Comparison of ENCODE assay signal across 1 cellular context in the genomic region with DNA sequence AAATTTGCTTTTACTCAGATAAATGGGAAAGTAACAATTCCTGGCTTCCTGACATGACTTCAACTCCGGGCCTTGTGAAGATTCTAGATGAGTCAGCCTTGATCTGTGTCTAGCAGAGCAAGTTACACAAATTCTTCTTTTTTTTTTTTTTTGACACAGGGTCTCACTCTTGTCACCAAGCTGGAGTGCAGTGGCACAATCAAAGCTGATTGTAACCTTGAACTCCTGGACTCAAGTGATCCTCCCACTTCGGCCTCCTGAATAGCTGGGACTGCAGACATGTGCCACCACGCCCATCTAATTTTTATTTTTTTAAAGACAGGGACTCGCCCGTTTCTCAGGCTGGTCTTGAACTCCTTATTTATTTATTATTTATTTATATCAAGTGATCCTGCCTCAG.
TF ChIP-seq lines count a peak whose summit lies in the region.

No MANE protein-coding gene starts in this region.

TF ChIP-seq in HepG2, 621 proteins besides CTCF, POLR2A, EP300 and RAD21 (continued from another document and continues in another):
- TF ChIP-seq, protein P1, sequence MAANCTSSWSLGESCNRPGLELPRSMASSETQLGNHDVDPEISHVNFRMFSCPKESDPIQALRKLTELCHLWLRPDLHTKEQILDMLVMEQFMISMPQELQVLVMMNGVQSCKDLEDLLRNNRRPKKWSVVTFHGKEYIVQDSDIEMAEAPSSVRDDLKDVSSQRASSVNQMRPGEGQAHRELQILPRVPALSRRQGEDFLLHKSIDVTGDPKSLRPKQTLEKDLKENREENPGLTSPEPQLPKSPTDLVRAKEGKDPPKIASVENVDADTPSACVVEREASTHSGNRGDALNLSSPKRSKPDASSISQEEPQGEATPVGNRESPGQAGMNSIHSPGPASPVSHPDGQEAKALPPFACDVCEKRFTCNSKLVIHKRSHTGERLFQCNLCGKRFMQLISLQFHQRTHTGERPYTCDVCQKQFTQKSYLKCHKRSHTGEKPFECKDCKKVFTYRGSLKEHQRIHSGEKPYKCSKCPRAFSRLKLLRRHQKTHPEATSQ (CRISPR knock-in tag; IDR thresholded peaks at IDR 0.05; ENCODE audit: borderline replicate concordance): no peak
- TF ChIP-seq RELA (CRISPR knock-in tag; IDR thresholded peaks at IDR 0.05): no peak
- peak; percentile 56; the same call in 1 of the 2 replicates for TF ChIP-seq TARDBP (CRISPR knock-in tag; IDR thresholded peaks at IDR 0.05)
- TF ChIP-seq TBX3 (IDR thresholded peaks at IDR 0.05; ENCODE audit: borderline replicate concordance): peak; percentile 71
- no peak for TF ChIP-seq ARID2 (CRISPR knock-in tag; IDR thresholded peaks at IDR 0.05; ENCODE audit: borderline replicate concordance)
- TF ChIP-seq, protein P2, sequence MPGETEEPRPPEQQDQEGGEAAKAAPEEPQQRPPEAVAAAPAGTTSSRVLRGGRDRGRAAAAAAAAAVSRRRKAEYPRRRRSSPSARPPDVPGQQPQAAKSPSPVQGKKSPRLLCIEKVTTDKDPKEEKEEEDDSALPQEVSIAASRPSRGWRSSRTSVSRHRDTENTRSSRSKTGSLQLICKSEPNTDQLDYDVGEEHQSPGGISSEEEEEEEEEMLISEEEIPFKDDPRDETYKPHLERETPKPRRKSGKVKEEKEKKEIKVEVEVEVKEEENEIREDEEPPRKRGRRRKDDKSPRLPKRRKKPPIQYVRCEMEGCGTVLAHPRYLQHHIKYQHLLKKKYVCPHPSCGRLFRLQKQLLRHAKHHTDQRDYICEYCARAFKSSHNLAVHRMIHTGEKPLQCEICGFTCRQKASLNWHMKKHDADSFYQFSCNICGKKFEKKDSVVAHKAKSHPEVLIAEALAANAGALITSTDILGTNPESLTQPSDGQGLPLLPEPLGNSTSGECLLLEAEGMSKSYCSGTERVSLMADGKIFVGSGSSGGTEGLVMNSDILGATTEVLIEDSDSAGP (CRISPR knock-in tag; IDR thresholded peaks at IDR 0.05; ENCODE audit: borderline replicate concordance): no peak
- TF ChIP-seq IKZF1 (IDR thresholded peaks at IDR 0.05): no peak
- peak; percentile 41; the same call in 1 of the 2 replicates for TF ChIP-seq ELF1 (CRISPR knock-in tag; IDR thresholded peaks at IDR 0.05)
- no peak for TF ChIP-seq RAD51 (IDR thresholded peaks at IDR 0.05; ENCODE audit: borderline replicate concordance)
- no peak for TF ChIP-seq RARG (CRISPR knock-in tag; IDR thresholded peaks at IDR 0.05; ENCODE audit: low read depth)
- TF ChIP-seq ZNF782 (CRISPR knock-in tag; IDR thresholded peaks at IDR 0.05; ENCODE audit: borderline replicate concordance): no peak
- no peak for TF ChIP-seq ZNF431 (CRISPR knock-in tag; IDR thresholded peaks at IDR 0.05; ENCODE audit: borderline replicate concordance, low read depth)
- no peak for TF ChIP-seq ZNF253 (CRISPR knock-in tag; IDR thresholded peaks at IDR 0.05; ENCODE audit: borderline replicate concordance)
- no peak for TF ChIP-seq ZNF124 (CRISPR knock-in tag; IDR thresholded peaks at IDR 0.05)
- TF ChIP-seq, protein P3, sequence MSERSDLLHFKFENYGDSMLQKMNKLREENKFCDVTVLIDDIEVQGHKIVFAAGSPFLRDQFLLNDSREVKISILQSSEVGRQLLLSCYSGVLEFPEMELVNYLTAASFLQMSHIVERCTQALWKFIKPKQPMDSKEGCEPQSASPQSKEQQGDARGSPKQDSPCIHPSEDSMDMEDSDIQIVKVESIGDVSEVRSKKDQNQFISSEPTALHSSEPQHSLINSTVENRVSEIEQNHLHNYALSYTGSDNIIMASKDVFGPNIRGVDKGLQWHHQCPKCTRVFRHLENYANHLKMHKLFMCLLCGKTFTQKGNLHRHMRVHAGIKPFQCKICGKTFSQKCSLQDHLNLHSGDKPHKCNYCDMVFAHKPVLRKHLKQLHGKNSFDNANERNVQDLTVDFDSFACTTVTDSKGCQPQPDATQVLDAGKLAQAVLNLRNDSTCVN (CRISPR knock-in tag; IDR thresholded peaks at IDR 0.05; ENCODE audit: borderline replicate concordance): peak; percentile 90
- peak; percentile 36 for TF ChIP-seq SMC3 (IDR thresholded peaks at IDR 0.05; ENCODE audit: low read length)
- TF ChIP-seq ZNF3 (CRISPR knock-in tag; IDR thresholded peaks at IDR 0.05): no peak
- no peak for TF ChIP-seq ZNF234 (CRISPR knock-in tag; conservative IDR thresholded peaks at IDR 0.05)
- 0 out of 2 replicates have a peak, but pooled peaks have one; percentile 75 for TF ChIP-seq ZNF136 (CRISPR knock-in tag; IDR thresholded peaks at IDR 0.05; ENCODE audit: low read depth)
- TF ChIP-seq, protein P4, sequence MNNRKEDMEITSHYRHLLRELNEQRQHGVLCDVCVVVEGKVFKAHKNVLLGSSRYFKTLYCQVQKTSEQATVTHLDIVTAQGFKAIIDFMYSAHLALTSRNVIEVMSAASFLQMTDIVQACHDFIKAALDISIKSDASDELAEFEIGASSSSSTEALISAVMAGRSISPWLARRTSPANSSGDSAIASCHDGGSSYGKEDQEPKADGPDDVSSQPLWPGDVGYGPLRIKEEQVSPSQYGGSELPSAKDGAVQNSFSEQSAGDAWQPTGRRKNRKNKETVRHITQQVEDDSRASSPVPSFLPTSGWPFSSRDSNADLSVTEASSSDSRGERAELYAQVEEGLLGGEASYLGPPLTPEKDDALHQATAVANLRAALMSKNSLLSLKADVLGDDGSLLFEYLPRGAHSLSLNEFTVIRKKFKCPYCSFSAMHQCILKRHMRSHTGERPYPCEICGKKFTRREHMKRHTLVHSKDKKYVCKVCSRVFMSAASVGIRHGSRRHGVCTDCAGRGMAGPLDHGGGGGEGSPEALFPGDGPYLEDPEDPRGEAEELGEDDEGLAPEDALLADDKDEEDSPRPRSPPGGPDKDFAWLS (CRISPR knock-in tag; IDR thresholded peaks at IDR 0.05; ENCODE audit: borderline replicate concordance): no peak
- TF ChIP-seq, protein P5, sequence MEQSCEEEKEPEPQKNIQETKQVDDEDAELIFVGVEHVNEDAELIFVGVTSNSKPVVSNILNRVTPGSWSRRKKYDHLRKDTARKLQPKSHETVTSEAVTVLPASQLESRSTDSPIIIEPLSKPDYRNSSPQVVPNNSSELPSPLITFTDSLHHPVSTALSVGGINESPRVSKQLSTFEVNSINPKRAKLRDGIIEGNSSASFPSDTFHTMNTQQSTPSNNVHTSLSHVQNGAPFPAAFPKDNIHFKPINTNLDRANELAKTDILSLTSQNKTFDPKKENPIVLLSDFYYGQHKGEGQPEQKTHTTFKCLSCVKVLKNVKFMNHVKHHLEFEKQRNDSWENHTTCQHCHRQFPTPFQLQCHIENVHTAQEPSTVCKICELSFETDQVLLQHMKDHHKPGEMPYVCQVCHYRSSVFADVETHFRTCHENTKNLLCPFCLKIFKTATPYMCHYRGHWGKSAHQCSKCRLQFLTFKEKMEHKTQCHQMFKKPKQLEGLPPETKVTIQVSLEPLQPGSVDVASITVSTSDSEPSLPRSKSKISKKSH (CRISPR knock-in tag; IDR thresholded peaks at IDR 0.05; ENCODE audit: borderline replicate concordance): no peak
- TF ChIP-seq CCAR2 (optimal IDR thresholded peaks at IDR 0.05; ENCODE audit: low read depth, low read length): peak; percentile 59
- TF ChIP-seq, protein P6, sequence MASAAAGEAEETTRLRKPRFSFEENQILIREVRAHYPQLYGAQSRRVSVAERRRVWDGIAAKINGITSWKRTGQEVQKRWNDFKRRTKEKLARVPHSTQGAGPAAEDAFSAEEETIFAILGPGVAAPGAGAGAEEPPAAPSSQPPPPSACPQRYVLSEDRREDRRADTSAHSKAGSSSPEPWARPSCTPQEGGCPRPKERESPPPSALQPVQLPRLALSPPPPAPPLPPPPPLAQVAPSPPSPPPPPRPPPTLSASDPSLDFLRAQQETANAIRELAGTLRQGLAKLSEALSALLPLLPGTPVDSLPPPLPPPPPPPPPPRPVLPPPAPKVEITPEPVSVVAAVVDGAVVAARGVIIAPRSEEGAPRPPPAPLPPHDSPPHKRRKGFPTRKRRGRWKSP (CRISPR knock-in tag; IDR thresholded peaks at IDR 0.05): no peak
- TF ChIP-seq, protein P7, sequence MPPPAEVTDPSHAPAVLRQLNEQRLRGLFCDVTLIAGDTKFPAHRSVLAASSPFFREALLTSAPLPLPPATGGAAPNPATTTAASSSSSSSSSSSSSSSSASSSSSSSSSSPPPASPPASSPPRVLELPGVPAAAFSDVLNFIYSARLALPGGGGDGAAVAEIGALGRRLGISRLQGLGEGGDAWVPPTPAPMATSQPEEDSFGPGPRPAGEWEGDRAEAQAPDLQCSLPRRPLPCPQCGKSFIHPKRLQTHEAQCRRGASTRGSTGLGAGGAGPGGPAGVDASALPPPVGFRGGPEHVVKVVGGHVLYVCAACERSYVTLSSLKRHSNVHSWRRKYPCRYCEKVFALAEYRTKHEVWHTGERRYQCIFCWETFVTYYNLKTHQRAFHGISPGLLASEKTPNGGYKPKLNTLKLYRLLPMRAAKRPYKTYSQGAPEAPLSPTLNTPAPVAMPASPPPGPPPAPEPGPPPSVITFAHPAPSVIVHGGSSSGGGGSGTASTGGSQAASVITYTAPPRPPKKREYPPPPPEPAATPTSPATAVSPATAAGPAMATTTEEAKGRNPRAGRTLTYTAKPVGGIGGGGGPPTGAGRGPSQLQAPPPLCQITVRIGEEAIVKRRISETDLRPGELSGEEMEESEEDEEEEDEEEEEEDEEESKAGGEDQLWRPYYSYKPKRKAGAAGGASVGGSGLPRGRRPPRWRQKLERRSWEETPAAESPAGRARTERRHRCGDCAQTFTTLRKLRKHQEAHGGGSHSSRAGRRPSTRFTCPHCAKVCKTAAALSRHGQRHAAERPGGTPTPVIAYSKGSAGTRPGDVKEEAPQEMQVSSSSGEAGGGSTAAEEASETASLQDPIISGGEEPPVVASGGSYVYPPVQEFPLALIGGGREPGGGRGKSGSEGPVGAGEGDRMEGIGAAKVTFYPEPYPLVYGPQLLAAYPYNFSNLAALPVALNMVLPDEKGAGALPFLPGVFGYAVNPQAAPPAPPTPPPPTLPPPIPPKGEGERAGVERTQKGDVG (CRISPR knock-in tag; IDR thresholded peaks at IDR 0.05; ENCODE audit: borderline replicate concordance): no peak
- no peak for TF ChIP-seq ZNF446 (CRISPR knock-in tag; IDR thresholded peaks at IDR 0.05)
- TF ChIP-seq, protein P8, sequence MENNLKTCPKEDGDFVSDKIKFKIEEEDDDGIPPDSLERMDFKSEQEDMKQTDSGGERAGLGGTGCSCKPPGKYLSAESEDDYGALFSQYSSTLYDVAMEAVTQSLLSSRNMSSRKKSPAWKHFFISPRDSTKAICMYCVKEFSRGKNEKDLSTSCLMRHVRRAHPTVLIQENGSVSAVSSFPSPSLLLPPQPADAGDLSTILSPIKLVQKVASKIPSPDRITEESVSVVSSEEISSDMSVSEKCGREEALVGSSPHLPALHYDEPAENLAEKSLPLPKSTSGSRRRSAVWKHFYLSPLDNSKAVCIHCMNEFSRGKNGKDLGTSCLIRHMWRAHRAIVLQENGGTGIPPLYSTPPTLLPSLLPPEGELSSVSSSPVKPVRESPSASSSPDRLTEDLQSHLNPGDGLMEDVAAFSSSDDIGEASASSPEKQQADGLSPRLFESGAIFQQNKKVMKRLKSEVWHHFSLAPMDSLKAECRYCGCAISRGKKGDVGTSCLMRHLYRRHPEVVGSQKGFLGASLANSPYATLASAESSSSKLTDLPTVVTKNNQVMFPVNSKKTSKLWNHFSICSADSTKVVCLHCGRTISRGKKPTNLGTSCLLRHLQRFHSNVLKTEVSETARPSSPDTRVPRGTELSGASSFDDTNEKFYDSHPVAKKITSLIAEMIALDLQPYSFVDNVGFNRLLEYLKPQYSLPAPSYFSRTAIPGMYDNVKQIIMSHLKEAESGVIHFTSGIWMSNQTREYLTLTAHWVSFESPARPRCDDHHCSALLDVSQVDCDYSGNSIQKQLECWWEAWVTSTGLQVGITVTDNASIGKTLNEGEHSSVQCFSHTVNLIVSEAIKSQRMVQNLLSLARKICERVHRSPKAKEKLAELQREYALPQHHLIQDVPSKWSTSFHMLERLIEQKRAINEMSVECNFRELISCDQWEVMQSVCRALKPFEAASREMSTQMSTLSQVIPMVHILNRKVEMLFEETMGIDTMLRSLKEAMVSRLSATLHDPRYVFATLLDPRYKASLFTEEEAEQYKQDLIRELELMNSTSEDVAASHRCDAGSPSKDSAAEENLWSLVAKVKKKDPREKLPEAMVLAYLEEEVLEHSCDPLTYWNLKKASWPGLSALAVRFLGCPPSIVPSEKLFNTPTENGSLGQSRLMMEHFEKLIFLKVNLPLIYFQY (CRISPR knock-in tag; IDR thresholded peaks at IDR 0.05; ENCODE audit: borderline replicate concordance): 0 out of 2 replicates have a peak, but pooled peaks have one; percentile 29
- TF ChIP-seq ZNF121 (CRISPR knock-in tag; IDR thresholded peaks at IDR 0.05): no peak
- no peak for TF ChIP-seq PTBP1 (IDR thresholded peaks at IDR 0.05; ENCODE audit: low read depth, low read length, poor library complexity, severe bottlenecking)
- TF ChIP-seq NFRKB (IDR thresholded peaks at IDR 0.05): no peak
- peak; percentile 88 for TF ChIP-seq ZBTB3 (CRISPR knock-in tag; IDR thresholded peaks at IDR 0.05; ENCODE audit: borderline replicate concordance, low read depth)
- peak; percentile 57; the same call in 1 of the 2 replicates for TF ChIP-seq RFXAP (CRISPR knock-in tag; IDR thresholded peaks at IDR 0.05; ENCODE audit: borderline replicate concordance)
- TF ChIP-seq ZBTB20 (CRISPR knock-in tag; IDR thresholded peaks at IDR 0.05; ENCODE audit: borderline replicate concordance, low read depth): peak; percentile 61; the same call in 1 of the 2 replicates
- peak; percentile 91 for TF ChIP-seq HMG20B (CRISPR knock-in tag; conservative IDR thresholded peaks at IDR 0.05)
- TF ChIP-seq PHF5A (CRISPR knock-in tag; IDR thresholded peaks at IDR 0.05; ENCODE audit: low read depth, unreplicated experiment): no peak
- TF ChIP-seq, protein P9, sequence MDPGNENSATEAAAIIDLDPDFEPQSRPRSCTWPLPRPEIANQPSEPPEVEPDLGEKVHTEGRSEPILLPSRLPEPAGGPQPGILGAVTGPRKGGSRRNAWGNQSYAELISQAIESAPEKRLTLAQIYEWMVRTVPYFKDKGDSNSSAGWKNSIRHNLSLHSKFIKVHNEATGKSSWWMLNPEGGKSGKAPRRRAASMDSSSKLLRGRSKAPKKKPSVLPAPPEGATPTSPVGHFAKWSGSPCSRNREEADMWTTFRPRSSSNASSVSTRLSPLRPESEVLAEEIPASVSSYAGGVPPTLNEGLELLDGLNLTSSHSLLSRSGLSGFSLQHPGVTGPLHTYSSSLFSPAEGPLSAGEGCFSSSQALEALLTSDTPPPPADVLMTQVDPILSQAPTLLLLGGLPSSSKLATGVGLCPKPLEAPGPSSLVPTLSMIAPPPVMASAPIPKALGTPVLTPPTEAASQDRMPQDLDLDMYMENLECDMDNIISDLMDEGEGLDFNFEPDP (CRISPR knock-in tag; conservative IDR thresholded peaks at IDR 0.05): no peak
- TF ChIP-seq, protein P10, sequence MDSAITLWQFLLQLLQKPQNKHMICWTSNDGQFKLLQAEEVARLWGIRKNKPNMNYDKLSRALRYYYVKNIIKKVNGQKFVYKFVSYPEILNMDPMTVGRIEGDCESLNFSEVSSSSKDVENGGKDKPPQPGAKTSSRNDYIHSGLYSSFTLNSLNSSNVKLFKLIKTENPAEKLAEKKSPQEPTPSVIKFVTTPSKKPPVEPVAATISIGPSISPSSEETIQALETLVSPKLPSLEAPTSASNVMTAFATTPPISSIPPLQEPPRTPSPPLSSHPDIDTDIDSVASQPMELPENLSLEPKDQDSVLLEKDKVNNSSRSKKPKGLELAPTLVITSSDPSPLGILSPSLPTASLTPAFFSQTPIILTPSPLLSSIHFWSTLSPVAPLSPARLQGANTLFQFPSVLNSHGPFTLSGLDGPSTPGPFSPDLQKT (CRISPR knock-in tag; IDR thresholded peaks at IDR 0.05; ENCODE audit: borderline replicate concordance): no peak
- no peak for TF ChIP-seq ZKSCAN1 (IDR thresholded peaks at IDR 0.05; ENCODE audit: low read length)
